8 cellular contexts compared by ENCODE assay signal in the genomic region with DNA sequence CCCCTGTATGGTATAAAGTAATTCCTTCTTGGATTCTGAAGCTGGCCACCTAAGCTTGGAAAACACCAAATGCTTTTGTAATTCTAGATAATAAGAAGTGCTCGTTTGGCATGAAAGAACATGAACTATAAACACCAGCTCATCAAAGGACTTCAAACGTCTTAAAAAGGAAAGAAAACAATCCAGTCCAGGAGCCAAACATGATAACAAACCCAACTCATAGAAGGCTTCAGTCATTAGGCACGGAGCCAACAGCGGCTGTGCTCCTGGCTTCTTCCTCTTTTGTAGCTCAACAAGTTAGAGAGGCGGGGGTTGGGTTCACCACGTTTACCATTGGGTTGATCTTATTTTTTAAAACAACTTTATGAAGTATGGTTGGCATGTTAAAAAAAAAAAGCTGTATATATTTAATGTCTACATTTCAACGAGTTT. TPM values are rescaled to one million over a fixed set of nuclear protein-coding genes. Genes with fewer than 3 reads are reported as not detected.
DNase-seq lines count a peak whose midpoint lies in the region; ATAC-seq, FAIRE-seq and TF ChIP-seq lines count a peak whose summit lies in the region.

No MANE protein-coding gene starts in this region.

- no peak overlapping the region for H3K4me3 ChIP-seq in BE2C (ENCODE audit: low read depth, low read length)
- H3K4me3 ChIP-seq in OCI-LY3 (ENCODE audit: low read length) = peak overlapping the region; percentile 68
- H3K4me3 ChIP-seq in astrocyte (ENCODE audit: insufficient read depth, low read depth, low read length) = no peak overlapping the region
- no peak overlapping the region for H3K4me3 ChIP-seq in HepG2 (replicated peaks in 1 of 3; ENCODE audit: insufficient read depth in 1 of 3, low read depth in 2 of 3, low read length in 3 of 3)
- no peak overlapping the region for H3K4me3 ChIP-seq in tibial artery

- POLR2A ChIA-PET in HepG2 (lab: Yijun Ruan, JAX) = interaction anchor here (1.1 to 1.6 kb wide), 2 partner anchors 13 to 30 kb away, joined by 6 read pairs; no protein-coding TSS in a partner anchor

- H3K4me1 Mint-ChIP-seq in astrocyte (ENCODE audit: low read depth, unreplicated experiment) = peaks cover 22% of the 10 kb centered on the region

- DNase-seq in BE2C (peak; percentile 22), GM19240 (ENCODE audit: insufficient read length, low spot score) (peak; percentile 45), astrocyte (ENCODE audit: low read depth) (peak; percentile 77), HepG2 (ENCODE audit: low spot score) (peak; percentile 47), tibial artery (peak; percentile 60 to 69), DMS114 treated with DMSO at 0.1 percent for 48 hours (lab: John Stamatoyannopoulos, UW; ENCODE audit: unreplicated experiment) (no peak)

- ATAC-seq in HepG2 (no peak), HG03520 (IDR thresholded peaks at IDR 0.05; ENCODE audit: unreplicated experiment) (no peak)

- no peak for TF ChIP-seq RAD21 in HepG2 (CRISPR knock-in tag; IDR thresholded peaks at IDR 0.05)

- peak overlapping the region; percentile 30; the same call in 1 of the 2 replicates for H3K9ac ChIP-seq in OCI-LY3 (ENCODE audit: low read length)
- no peak overlapping the region for H3K9ac ChIP-seq in astrocyte (ENCODE audit: low read length)
- H3K9ac ChIP-seq in HepG2 (ENCODE audit: insufficient read depth, low read depth, low read length) = no peak overlapping the region

- peak overlapping the region; percentile 98 for H3K27ac ChIP-seq in OCI-LY3 (ENCODE audit: low read length)
- H3K27ac ChIP-seq in astrocyte (ENCODE audit: low read depth, low read length) = peak overlapping the region; percentile 93
- H3K27ac ChIP-seq in HepG2 (ENCODE audit: extremely low read length, insufficient read depth, low read length) = no peak overlapping the region
- H3K27ac ChIP-seq in tibial artery = no peak overlapping the region

- H3K36me3 ChIP-seq in BE2C (no peaks in the 10 kb centered on the region), OCI-LY3 (replicated peaks; ENCODE audit: low read depth, low read length) (no peaks in the 10 kb centered on the region), astrocyte (ENCODE audit: insufficient read depth, low read length) (no peaks in the 10 kb centered on the region), HepG2 (replicated peaks in 1 of 2; ENCODE audit: control insufficient read depth in 1 of 2, insufficient read depth in 2 of 2, low read length in 2 of 2) (no peaks in the 10 kb centered on the region), tibial artery (no peaks in the 10 kb centered on the region)

- H3K9me3 ChIP-seq in BE2C (no peaks in the 10 kb centered on the region), OCI-LY3 (ENCODE audit: insufficient read depth, low read length) (no peaks in the 10 kb centered on the region), astrocyte (ENCODE audit: insufficient read depth, low read depth, low read length) (no peaks in the 10 kb centered on the region), HepG2 (ENCODE audit: low read length) (no peaks in the 10 kb centered on the region), tibial artery (no peaks in the 10 kb centered on the region)

- BruUV-seq in HepG2 (replicated peaks; lab: Mats Ljungman, UMichigan) = no TSS peak

- intact Hi-C loops in HepG2 (cut with micrococcal nuclease; ENCODE audit: unreplicated experiment) (no loop called here), tibial artery (cut with DNase I; ENCODE audit: low total_unique reads) (no loop called here)

- H4K20me1 ChIP-seq in OCI-LY3 (ENCODE audit: insufficient read depth, low read length) = no peaks in the 10 kb centered on the region
- no peaks in the 10 kb centered on the region for H4K20me1 ChIP-seq in astrocyte (ENCODE audit: insufficient read depth, low read length)
- H4K20me1 ChIP-seq in HepG2 (ENCODE audit: insufficient read depth, low read length) = no peaks in the 10 kb centered on the region

- WGBS in HepG2 (ENCODE audit: low lambda C conversion rate) = 21% methylated on average over 7 of the region's 7 CpGs

- no peak overlapping the region for H3K27ac Mint-ChIP-seq in astrocyte (ENCODE audit: unreplicated experiment)

- H3K79me2 ChIP-seq in OCI-LY3 (ENCODE audit: low read length) = no peaks in the 10 kb centered on the region
- H3K79me2 ChIP-seq in astrocyte (ENCODE audit: insufficient read depth, low read length) = no peaks in the 10 kb centered on the region
- no peaks in the 10 kb centered on the region for H3K79me2 ChIP-seq in HepG2 (ENCODE audit: insufficient read depth, low read length)

- no peak for FAIRE-seq in astrocyte (lab: Jason Lieb, UNC)
- FAIRE-seq in HepG2 (lab: Jason Lieb, UNC) = peak; percentile 55

- H3K36me3 Mint-ChIP-seq in astrocyte (ENCODE audit: low read depth, unreplicated experiment) = no peaks in the 10 kb centered on the region

- CTCF ChIA-PET in HepG2 (lab: Yijun Ruan, JAX; ENCODE audit: low intra/inter-chr PET ratio, low total read pairs) = no interaction called here

- H2AFZ ChIP-seq in OCI-LY3 (ENCODE audit: low read depth, low read length) = no peak overlapping the region
- H2AFZ ChIP-seq in astrocyte (ENCODE audit: low read depth, low read length) = peak overlapping the region; percentile 36
- no peak overlapping the region for H2AFZ ChIP-seq in HepG2 (ENCODE audit: low read length)

- no peak for TF ChIP-seq CTCF in BE2C (IDR thresholded peaks at IDR 0.05; ENCODE audit: low read depth, low read length)
- TF ChIP-seq CTCF in OCI-LY3 (IDR thresholded peaks at IDR 0.05; ENCODE audit: low read depth, low read length) = no peak
- TF ChIP-seq CTCF in astrocyte (IDR thresholded peaks at IDR 0.05; ENCODE audit: insufficient read depth, low read depth, low read length) = no peak
- no peak for TF ChIP-seq CTCF in HepG2 (CRISPR knock-in tag; IDR thresholded peaks at IDR 0.05)
- TF ChIP-seq CTCF in tibial artery (IDR thresholded peaks at IDR 0.05) = no peak

- peaks cover 14% of the 10 kb centered on the region for H3K27me3 Mint-ChIP-seq in astrocyte (ENCODE audit: low read depth, unreplicated experiment)

- in situ Hi-C loops in HepG2 (cut with HindIII; ENCODE audit: extremely low pct_ligation_motif_present, low pct_unique_long_range_greater_than_20kb) = no loop called here

- H3K4me2 ChIP-seq in OCI-LY3 (ENCODE audit: low read length) (peak overlapping the region; percentile 93), astrocyte (ENCODE audit: low read length) (peak overlapping the region; percentile 90), HepG2 (ENCODE audit: low read depth, low read length) (peak overlapping the region; percentile 48)

- TF ChIP-seq EP300 in HepG2 (IDR thresholded peaks at IDR 0.05; ENCODE audit: low read depth in 2 of 2, low read length in 2 of 2) (peak in 1 of 2 experiments; percentile 74; a peak in 1 of 4 replicates), HepG2 (CRISPR knock-in tag; IDR thresholded peaks at IDR 0.05; ENCODE audit: borderline replicate concordance) (no peak)

- no peak for TF ChIP-seq POLR2A in HepG2 (IDR thresholded peaks at IDR 0.05; ENCODE audit: insufficient read depth in 1 of 2, low read depth in 2 of 2, low read length in 2 of 2)

- no peaks in the 10 kb centered on the region for H3K4me1 ChIP-seq in BE2C
- peaks cover 45% of the 10 kb centered on the region for H3K4me1 ChIP-seq in OCI-LY3 (ENCODE audit: low read length)
- peaks cover 18% of the 10 kb centered on the region for H3K4me1 ChIP-seq in astrocyte (ENCODE audit: insufficient read depth, low read length)
- peaks cover 84% of the 10 kb centered on the region for H3K4me1 ChIP-seq in HepG2 (ENCODE audit: insufficient read depth, low read length)
- peaks cover 0 to 19% (median 7%) of the 10 kb centered on the region in 4 donors for H3K4me1 ChIP-seq in tibial artery

- H3K9me3 Mint-ChIP-seq in astrocyte (ENCODE audit: unreplicated experiment) = no peaks in the 10 kb centered on the region

- H3K27me3 ChIP-seq in BE2C (peaks cover 12% of the 10 kb centered on the region), OCI-LY3 (ENCODE audit: low read depth, low read length) (peaks cover 58% of the 10 kb centered on the region), astrocyte (ENCODE audit: insufficient read depth, low read length) (peaks cover 7% of the 10 kb centered on the region), HepG2 (ENCODE audit: control insufficient read depth in 1 of 2, insufficient read depth in 2 of 2, low read length in 2 of 2) (no peaks in the 10 kb centered on the region), tibial artery (no peaks in the 10 kb centered on the region)

- no peak overlapping the region for H3K4me3 Mint-ChIP-seq in astrocyte (ENCODE audit: unreplicated experiment)

TF ChIP-seq in HepG2, 621 proteins besides CTCF, POLR2A, EP300 and RAD21 (continues in another document):
- TF ChIP-seq NFRKB (IDR thresholded peaks at IDR 0.05) (no peak), MXI1 (IDR thresholded peaks at IDR 0.05; ENCODE audit: borderline replicate concordance, low read depth, low read length) (no peak), HNRNPUL1 (IDR thresholded peaks at IDR 0.05; ENCODE audit: low read depth, low read length) (no peak), ZBTB3 (CRISPR knock-in tag; IDR thresholded peaks at IDR 0.05; ENCODE audit: borderline replicate concordance, low read depth) (no peak), RFX3 (CRISPR knock-in tag; IDR thresholded peaks at IDR 0.05) (no peak)

RNA-seq across cellular contexts. Expression of a gene that starts 56.4 kb away (rescaled TPM):
- polyA plus RNA-seq in BE2C (2012; ENCODE audit: insufficient read depth, insufficient read length, low read depth) = 2.4 TPM
- total RNA-seq in astrocyte (1.9 and 2.1 TPM in 2 replicates), HepG2 (2016; rRNA removed; fragmentation: Illumina TruSeq; extraction: Trizol) (not detected in 2 replicates)
- not detected in 2 replicates for total RNA-seq in HepG2 (2016; cell fraction: cytosol; rRNA removed; fragmentation: Illumina TruSeq; extraction: Trizol; ENCODE audit: low read depth)
- 0.13 TPM in 1 of 2 replicates, not detected in the other for total RNA-seq in HepG2 (2016; cell fraction: insoluble cytoplasmic fraction; rRNA removed; fragmentation: Illumina TruSeq; extraction: Trizol)
- total RNA-seq in HepG2 (2016; cell fraction: membrane; rRNA removed; fragmentation: Illumina TruSeq; extraction: Trizol) = not detected in 2 replicates
- total RNA-seq in HepG2 (2016; cell fraction: nucleus; rRNA removed; fragmentation: Illumina TruSeq; extraction: Trizol) = not detected in 2 replicates
- polyA plus RNA-seq in HepG2 (2011; rRNA removed) = not detected in 2 replicates
- not detected in 2 replicates for polyA plus RNA-seq in HepG2 (2011; cell fraction: cytosol; rRNA removed)
- polyA plus RNA-seq in HepG2 (2011; cell fraction: nucleus; rRNA removed) = not detected in 2 replicates
- not detected in 2 replicates for polyA plus RNA-seq in HepG2 (2012)
- polyA plus RNA-seq in HepG2 (2016; cell fraction: cytosol; fragmentation: Illumina TruSeq; extraction: Trizol; ENCODE audit: low read depth) = not detected in 2 replicates
- not detected in 2 replicates for polyA plus RNA-seq in HepG2 (2016; cell fraction: insoluble cytoplasmic fraction; fragmentation: Illumina TruSeq; extraction: Trizol; ENCODE audit: low read depth)
- polyA plus RNA-seq in HepG2 (2016; cell fraction: membrane; fragmentation: Illumina TruSeq; extraction: Trizol; ENCODE audit: low read depth) = not detected in 2 replicates
- not detected in 2 replicates for polyA plus RNA-seq in HepG2 (2016; cell fraction: nucleus; fragmentation: Illumina TruSeq; extraction: Trizol; ENCODE audit: insufficient read depth, low read depth)
- polyA minus RNA-seq in HepG2 (2011; rRNA and poly(A)+ RNA removed; ENCODE audit: low replicate concordance) = 2.3 TPM in 1 of 2 replicates, not detected in the other
- not detected in 2 replicates for polyA minus RNA-seq in HepG2 (2011; cell fraction: cytosol; rRNA and poly(A)+ RNA removed)
- polyA minus RNA-seq in HepG2 (2011; cell fraction: nucleus; rRNA and poly(A)+ RNA removed) = not detected in 2 replicates

Comparison
In these comparisons a context has a peak if more than half of its experiments do, and no peak if none do; other contexts are left out.
1. H3K27ac ChIP-seq: peak in OCI-LY3 (single experiment) and astrocyte (single experiment); none in HepG2 (single experiment) and tibial artery (0 of 2).
2. Peak in every context shown above with its lines, with median percentiles within 50 percentile points of each other: H3K4me2 ChIP-seq.